Comparison of ENCODE assay signal across 16 cellular contexts in the genomic region with DNA sequence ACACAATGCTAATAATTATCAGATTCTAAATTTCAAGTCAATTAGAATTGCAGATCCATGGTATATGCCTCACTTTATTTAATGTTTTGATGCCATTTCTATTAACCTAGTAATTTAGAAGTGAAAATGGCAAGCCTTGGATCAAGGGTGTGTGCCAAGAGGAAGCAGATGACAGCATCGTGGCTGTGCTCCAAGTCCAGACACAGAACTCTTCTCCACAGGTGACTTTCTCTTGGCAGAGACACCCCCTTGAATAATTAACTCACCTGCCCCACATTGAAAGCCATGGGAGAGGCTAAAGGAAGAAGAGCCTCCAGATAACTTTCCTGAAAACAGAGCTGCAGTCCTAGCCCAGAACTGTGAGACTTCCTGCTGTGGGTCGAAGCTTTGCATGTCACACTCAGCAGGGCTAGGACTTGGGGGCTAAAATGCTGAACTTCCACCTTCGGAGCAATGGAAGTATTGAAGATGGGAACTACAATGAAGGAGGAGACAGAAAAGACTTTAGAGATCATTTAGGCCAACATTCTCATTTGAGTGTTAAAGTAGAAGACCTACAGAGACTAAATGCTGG. TPM values are rescaled to one million over a fixed set of nuclear protein-coding genes. Genes with fewer than 3 reads are reported as not detected.
"Had no signal": no experiment of that assay in that cellular context is flagged by ENCODE, and none has a peak within 500 bp of the region (broad histone marks: within the 10 kb centered on the region; RNA-seq: fewer than 3 reads in every experiment).

No MANE protein-coding gene starts in this region.

- H3K9me3 ChIP-seq: spleen had no signal

- H3K4me1 ChIP-seq: spleen had no signal

- H3K27ac ChIP-seq: spleen had no signal

- H3K27me3 Mint-ChIP-seq: activated B cell treated with CpG ODN at 0.5 μM for 24 hours; activated CD4-positive, alpha-beta T cell treated with anti-CD3 and anti-CD28 coated beads, Interleukin-2, amount 10 ng/mL, durations not matched to agents 24 days and 14 days; central memory CD8-positive, alpha-beta T cell; stimulated activated memory B cell treated with anti-CD40 and anti-IgM and Interleukin-4, amounts not matched to agents 10 μg/mL and 1 μg/mL and 100 μg/mL, for 72 hours; T-helper 17 cell had no signal

- H3K4me3 Mint-ChIP-seq: activated B cell treated with CpG ODN at 0.5 μM for 24 hours; activated CD4-positive, alpha-beta T cell treated with anti-CD3 and anti-CD28 coated beads, Interleukin-2, amount 10 ng/mL, durations not matched to agents 24 days and 14 days; activated T-helper 1 cell treated with anti-CD3 and anti-CD28 coated beads, Interleukin-12 subunit alpha, Interleukin-12 subunit beta, Interleukin-2, Interleukin-4 antibody, amounts not matched to agents 30 ng/mL and 10 ng/mL and 1 ng/mL, durations not matched to agents 14 hours and 24 hours and 36 hours; central memory CD8-positive, alpha-beta T cell; mesothelial cell of epicardium; naive thymus-derived CD8-positive, alpha-beta T cell; stimulated activated memory B cell treated with anti-CD40 and anti-IgM and Interleukin-4, amounts not matched to agents 10 μg/mL and 1 μg/mL and 100 μg/mL, for 72 hours; T-helper 17 cell; type B pancreatic cell had no signal

- DNase-seq: activated B cell treated with CpG ODN at 0.5 μM for 24 hours; activated CD4-positive, alpha-beta T cell treated with anti-CD3 and anti-CD28 coated beads, Interleukin-2, amount 10 ng/mL, durations not matched to agents 24 days and 14 days; activated naive CD4-positive, alpha-beta T cell; dermis blood vessel endothelial cell; kidney glomerular epithelial cell; naive thymus-derived CD8-positive, alpha-beta T cell; right cardiac atrium; spleen; stimulated activated CD4-positive, alpha-beta T cell treated with anti-CD3 and anti-CD28 coated beads, Interleukin-1b, Interleukin-23, amount 100 ng/mL, for 48 hours; T-helper 17 cell had no signal

- ATAC-seq: naive thymus-derived CD8-positive, alpha-beta T cell; right cardiac atrium; stimulated activated memory B cell treated with anti-CD40 and anti-IgM and Interleukin-4, amounts not matched to agents 10 μg/mL and 1 μg/mL and 100 μg/mL, for 72 hours; T-helper 17 cell had no signal

- H3K4me3 ChIP-seq: spleen had no signal

- H3K36me3 Mint-ChIP-seq: mesothelial cell of epicardium; naive thymus-derived CD8-positive, alpha-beta T cell; stimulated activated memory B cell treated with anti-CD40 and anti-IgM and Interleukin-4, amounts not matched to agents 10 μg/mL and 1 μg/mL and 100 μg/mL, for 72 hours; type B pancreatic cell had no signal

- H3K27ac Mint-ChIP-seq: activated B cell treated with CpG ODN at 0.5 μM for 24 hours; activated CD4-positive, alpha-beta T cell treated with anti-CD3 and anti-CD28 coated beads, Interleukin-2, amount 10 ng/mL, durations not matched to agents 24 days and 14 days; activated T-helper 1 cell treated with anti-CD3 and anti-CD28 coated beads, Interleukin-12 subunit alpha, Interleukin-12 subunit beta, Interleukin-2, Interleukin-4 antibody, amounts not matched to agents 30 ng/mL and 10 ng/mL and 1 ng/mL, durations not matched to agents 14 hours and 24 hours and 36 hours; mesothelial cell of epicardium; naive thymus-derived CD8-positive, alpha-beta T cell; stimulated activated memory B cell treated with anti-CD40 and anti-IgM and Interleukin-4, amounts not matched to agents 10 μg/mL and 1 μg/mL and 100 μg/mL, for 72 hours; T-helper 17 cell; type B pancreatic cell had no signal

- H3K36me3 ChIP-seq: spleen had no signal

- H3K4me1 Mint-ChIP-seq: activated B cell treated with CpG ODN at 0.5 μM for 24 hours; activated CD4-positive, alpha-beta T cell treated with anti-CD3 and anti-CD28 coated beads, Interleukin-2, amount 10 ng/mL, durations not matched to agents 24 days and 14 days; central memory CD8-positive, alpha-beta T cell; naive thymus-derived CD8-positive, alpha-beta T cell; stimulated activated memory B cell treated with anti-CD40 and anti-IgM and Interleukin-4, amounts not matched to agents 10 μg/mL and 1 μg/mL and 100 μg/mL, for 72 hours; T-helper 17 cell had no signal

- H3K9me3 Mint-ChIP-seq: activated B cell treated with CpG ODN at 0.5 μM for 24 hours; mesothelial cell of epicardium; stimulated activated memory B cell treated with anti-CD40 and anti-IgM and Interleukin-4, amounts not matched to agents 10 μg/mL and 1 μg/mL and 100 μg/mL, for 72 hours had no signal

RNA-seq across cellular contexts. Expression of a gene that starts 1.0 kb away (rescaled TPM):
- total RNA-seq: activated B cell treated with CpG ODN at 0.5 μM for 24 hours; activated CD4-positive, alpha-beta T cell treated with anti-CD3 and anti-CD28 coated beads, Interleukin-2, amount 10 ng/mL, durations not matched to agents 24 days and 14 days; activated T-helper 1 cell treated with anti-CD3 and anti-CD28 coated beads, Interleukin-12 subunit alpha, Interleukin-12 subunit beta, Interleukin-2, Interleukin-4 antibody, amounts not matched to agents 30 ng/mL and 10 ng/mL and 1 ng/mL, durations not matched to agents 14 hours and 24 hours and 36 hours; dermis blood vessel endothelial cell; mesothelial cell of epicardium; naive thymus-derived CD8-positive, alpha-beta T cell; posterior vena cava; spleen had no signal
- polyA plus RNA-seq: naive thymus-derived CD8-positive, alpha-beta T cell; right cardiac atrium had no signal
